Comparison of ENCODE assay signal across 23 cellular contexts in genomic region chr5:170226661-170227060, GRCh38. TPM values are rescaled to one million over a fixed set of nuclear protein-coding genes. Genes with fewer than 3 reads are reported as not detected.
A peak's percentile ranks its signal among the peaks of the same experiment; 100 is the strongest.
DNase-seq lines count a peak whose midpoint lies in the region; ATAC-seq, FAIRE-seq and TF ChIP-seq lines count a peak whose summit lies in the region.
"Had no signal": no experiment of that assay in that cellular context is flagged by ENCODE, and none has a peak within 500 bp of the region (broad histone marks: within the 10 kb centered on the region; RNA-seq: fewer than 3 reads in every experiment).

No MANE protein-coding gene starts in this region.

- TF ChIP-seq POLR2A in GM12892 (IDR thresholded peaks at IDR 0.05; ENCODE audit: low read depth, low read length) = no peak

- TF ChIP-seq RAD21 in SK-N-SH (IDR thresholded peaks at IDR 0.05; ENCODE audit: low read length) = no peak

- CTCF ChIA-PET in SK-N-SH (lab: Yijun Ruan, JAX) = interaction anchor here (0.7 to 11.9 kb wide), 39 partner anchors 10 to 517 kb away, joined by 3 to 257 read pairs (median 6); no protein-coding TSS in a partner anchor

- no peak overlapping the region for H3K9ac ChIP-seq in SK-N-SH
- H3K9ac ChIP-seq: BLaER1 treated with 17β-estradiol and CSF1 and Interleukin-3, amounts not matched to agents 10 nM and 100 nM; GM23248 had no signal

- no peaks in the 10 kb centered on the region for H4K20me1 ChIP-seq in SK-N-SH (ENCODE audit: insufficient read depth)
- H4K20me1 ChIP-seq: BLaER1 treated with 17β-estradiol and CSF1 and Interleukin-3, amounts not matched to agents 10 nM and 100 nM had no signal

- H3K36me3 ChIP-seq in SK-N-SH (replicated peaks in 1 of 2; ENCODE audit: control insufficient read depth in 1 of 2, insufficient read depth in 2 of 2, low read length in 1 of 2) = no peaks in the 10 kb centered on the region
- H3K36me3 ChIP-seq in upper lobe of right lung = no peaks in the 10 kb centered on the region
- no peaks in the 10 kb centered on the region for H3K36me3 ChIP-seq in effector memory CD4-positive, alpha-beta T cell (ENCODE audit: control insufficient read depth, insufficient read depth, low read length)
- H3K36me3 ChIP-seq: BLaER1 treated with 17β-estradiol and CSF1 and Interleukin-3, amounts not matched to agents 10 nM and 100 nM; HAP-1 had no signal

- no peaks in the 10 kb centered on the region for H3K9me2 ChIP-seq in SK-N-SH

- intact Hi-C loops in upper lobe of right lung (cut with DNase I) = loop anchor here (10.0 kb wide), 1 partner anchor 198 kb away; no protein-coding TSS in a partner anchor

- H3F3A ChIP-seq in SK-N-SH (replicated peaks; ENCODE audit: insufficient read depth) = no peaks in the 10 kb centered on the region

- H3K4me3 ChIP-seq in SK-N-SH (ENCODE audit: low read depth in 2 of 2, low read length in 1 of 2) (no peak overlapping the region), upper lobe of right lung (no peak overlapping the region)
- H3K4me3 ChIP-seq in effector memory CD4-positive, alpha-beta T cell (ENCODE audit: insufficient read depth, low read depth, low read length, poor library complexity, severe bottlenecking) = no peak overlapping the region
- H3K4me3 ChIP-seq: BLaER1 treated with 17β-estradiol and CSF1 and Interleukin-3, amounts not matched to agents 10 nM and 100 nM; GM23248; HAP-1 had no signal

- H3K27me3 ChIP-seq in SK-N-SH (ENCODE audit: insufficient read depth) (no peaks in the 10 kb centered on the region; the same call in 1 of the 2 replicates), upper lobe of right lung (no peaks in the 10 kb centered on the region)
- no peaks in the 10 kb centered on the region for H3K27me3 ChIP-seq in effector memory CD4-positive, alpha-beta T cell (replicated peaks; ENCODE audit: control insufficient read depth, insufficient read depth, low read length, poor library complexity, severe bottlenecking)
- H3K27me3 ChIP-seq: BLaER1 treated with 17β-estradiol and CSF1 and Interleukin-3, amounts not matched to agents 10 nM and 100 nM had no signal

- no peak for FAIRE-seq in GM12892 (lab: Jason Lieb, UNC)
- FAIRE-seq: RCC 7860 had no signal

- H3K9me3 ChIP-seq in SK-N-SH = no peaks in the 10 kb centered on the region
- no peaks in the 10 kb centered on the region for H3K9me3 ChIP-seq in upper lobe of right lung
- no peaks in the 10 kb centered on the region for H3K9me3 ChIP-seq in effector memory CD4-positive, alpha-beta T cell (ENCODE audit: control insufficient read depth, low read length)
- H3K9me3 ChIP-seq: BLaER1 treated with 17β-estradiol and CSF1 and Interleukin-3, amounts not matched to agents 10 nM and 100 nM; Caco-2; HAP-1 had no signal

- no peak for TF ChIP-seq CTCF in SK-N-SH (IDR thresholded peaks at IDR 0.05)
- no peak for TF ChIP-seq CTCF in upper lobe of right lung (IDR thresholded peaks at IDR 0.05)

- H3K79me2 ChIP-seq in SK-N-SH (ENCODE audit: insufficient read depth) = no peaks in the 10 kb centered on the region

- POLR2A ChIA-PET in SK-N-SH (lab: Yijun Ruan, JAX) = no interaction called here

- no peak overlapping the region for H3K4me2 ChIP-seq in SK-N-SH
- H3K4me2 ChIP-seq: BLaER1 treated with 17β-estradiol and CSF1 and Interleukin-3, amounts not matched to agents 10 nM and 100 nM had no signal

- H3K4me1 ChIP-seq in SK-N-SH (ENCODE audit: control insufficient read depth in 1 of 2, insufficient read depth in 2 of 2, low read depth in 1 of 2, low read length in 1 of 2) (peaks cover 0 to 21% of the 10 kb centered on the region in 2 experiments; a peak in 2 of 4 replicates), upper lobe of right lung (peaks cover 11% of the 10 kb centered on the region)
- H3K4me1 ChIP-seq in effector memory CD4-positive, alpha-beta T cell (ENCODE audit: control insufficient read depth, insufficient read depth, low read length, poor library complexity, severe bottlenecking) = no peaks in the 10 kb centered on the region
- H3K4me1 ChIP-seq: Caco-2, HAP-1 had no signal

- DNase-seq in SK-N-SH (peak; percentile 59), NCI-H526 treated with DMSO at 0.1 percent for 48 hours (lab: John Stamatoyannopoulos, UW) (peak; percentile 54), pons (ENCODE audit: low spot score) (peak; percentile 50), upper lobe of right lung (no peak), GM12892 (ENCODE audit: insufficient read length) (no peak)
- no peak for DNase-seq in effector memory CD4-positive, alpha-beta T cell
- DNase-seq: ACHN; Caco-2; CD4-positive, alpha-beta memory T cell; GM23248; KBM-7; NCI-H1105; NCI-H2029; NCI-H2171; NCI-H524 treated with DMSO at 0.1 percent for 48 hours; OCI-M1 had no signal

- 55% methylated on average over 2 of the region's 2 CpGs for whole genome bisulfite sequencing in SK-N-SH (ENCODE audit: low lambda C conversion rate)

- H2AFZ ChIP-seq in SK-N-SH (ENCODE audit: low read depth) = no peak overlapping the region
- H2AFZ ChIP-seq: GM23248 had no signal

- ATAC-seq in SK-N-SH treated with all-trans-retinoic acid at 6 μM for 48 hours (no peak), upper lobe of right lung (peak; percentile 43), esophagus mucosa (no peak)

- TF ChIP-seq EP300 in SK-N-SH (IDR thresholded peaks at IDR 0.05; ENCODE audit: borderline replicate concordance in 1 of 2, low read depth in 1 of 2, low read length in 1 of 2) = no peak

- H3K27ac ChIP-seq in SK-N-SH (ENCODE audit: low read depth in 2 of 2, low read length in 1 of 2) = peak overlapping the region in 1 of 2 experiments; percentile 65; a peak in 2 of 4 replicates
- no peak overlapping the region for H3K27ac ChIP-seq in upper lobe of right lung
- no peak overlapping the region for H3K27ac ChIP-seq in effector memory CD4-positive, alpha-beta T cell (ENCODE audit: insufficient read depth, low read length, poor library complexity, severe bottlenecking)
- H3K27ac ChIP-seq: 22Rv1; BLaER1 treated with 17β-estradiol and CSF1 and Interleukin-3, amounts not matched to agents 10 nM and 100 nM; GM23248 had no signal

TF ChIP-seq in SK-N-SH, 30 proteins besides CTCF, POLR2A, EP300 and RAD21:
- TF ChIP-seq GATA2 (CRISPR knock-in tag; IDR thresholded peaks at IDR 0.05) (peak; percentile 10; the same call in 1 of the 2 replicates), RFX5 (IDR thresholded peaks at IDR 0.05; ENCODE audit: low read length) (0 out of 2 replicates have a peak, but pooled peaks have one; percentile 16), CHD2 (IDR thresholded peaks at IDR 0.05; ENCODE audit: low read length, partially characterized antibody) (peak; percentile 16), MEF2A (IDR thresholded peaks at IDR 0.05; ENCODE audit: borderline replicate concordance, low read depth) (no peak), JUND (IDR thresholded peaks at IDR 0.05) (no peak)

TF ChIP-seq in SK-N-SH treated with all-trans-retinoic acid at 6 μM for 48 hours, 23 proteins besides CTCF, POLR2A, EP300 and RAD21 (continues in another document):
- TF ChIP-seq CSDC2 (CRISPR knock-in tag; IDR thresholded peaks at IDR 0.05) = no peak
- TF ChIP-seq ZFP30 (CRISPR knock-in tag; IDR thresholded peaks at IDR 0.05) = no peak
- no peak for TF ChIP-seq SNAI2 (CRISPR knock-in tag; IDR thresholded peaks at IDR 0.05)
- no peak for TF ChIP-seq TSHZ2 (CRISPR knock-in tag; IDR thresholded peaks at IDR 0.05)
- no peak for TF ChIP-seq PPARA (CRISPR knock-in tag; IDR thresholded peaks at IDR 0.05; ENCODE audit: borderline replicate concordance)
- no peak for TF ChIP-seq ZNF8 (CRISPR knock-in tag; IDR thresholded peaks at IDR 0.05)
- no peak for TF ChIP-seq CREB5 (CRISPR knock-in tag; IDR thresholded peaks at IDR 0.05; ENCODE audit: low read depth)
- no peak for TF ChIP-seq ARNTL (CRISPR knock-in tag; IDR thresholded peaks at IDR 0.05; ENCODE audit: borderline replicate concordance, low read depth)
- no peak for TF ChIP-seq TOX (CRISPR knock-in tag; IDR thresholded peaks at IDR 0.05; ENCODE audit: borderline replicate concordance)
- TF ChIP-seq BACH2 (CRISPR knock-in tag; IDR thresholded peaks at IDR 0.05; ENCODE audit: borderline replicate concordance) = no peak

RNA-seq across cellular contexts. Expression of gene C5orf58, which starts 6.1 kb away (rescaled TPM):
- polyA plus RNA-seq in SK-N-SH (2012; rRNA removed) = not detected in 2 replicates
- polyA plus RNA-seq in SK-N-SH (2012; cell fraction: cytosol; rRNA removed) = not detected in 2 replicates
- polyA plus RNA-seq in SK-N-SH (2012; cell fraction: nucleus; rRNA removed) = not detected in 2 replicates
- total RNA-seq in upper lobe of right lung (not detected), esophagus mucosa (not detected)
- polyA plus RNA-seq in GM12892 (2012; ENCODE audit: missing spikeins) = not detected
- total RNA-seq: Caco-2; CD4-positive, alpha-beta memory T cell; GM23248; SK-MEL-5 had no signal
- polyA plus RNA-seq: GM23248 had no signal

Comparison
In these comparisons a context has a peak if more than half of its experiments do, and no peak if none do; other contexts are left out.
1. DNase-seq: peak in SK-N-SH (single experiment), NCI-H526 treated with DMSO at 0.1 percent for 48 hours (single experiment) and pons (single experiment); none in upper lobe of right lung (single experiment), effector memory CD4-positive, alpha-beta T cell (0 of 3) and GM12892 (single experiment).